ENCODE assay signal across 22 cellular contexts in genomic region chr10:70369498-70370018, GRCh38. TPM values are rescaled to one million over a fixed set of nuclear protein-coding genes. Genes with fewer than 3 reads are reported as not detected.
DNase-seq lines count a peak whose midpoint lies in the region; ATAC-seq, FAIRE-seq and TF ChIP-seq lines count a peak whose summit lies in the region.
"Had no signal": no experiment of that assay in that cellular context is flagged by ENCODE, and none has a peak within 500 bp of the region (broad histone marks: within the 10 kb centered on the region; RNA-seq: fewer than 3 reads in every experiment).

No MANE protein-coding gene starts in this region.

- 75% methylated on average over 8 of the region's 8 CpGs for whole genome bisulfite sequencing in HUES64
- 65 to 89% (median 73%) methylated on average over 8 of the region's 8 CpGs for WGBS in psoas muscle, 3 donors
- WGBS in small intestine, 3 donors: 74 to 89% (median 85%) methylated on average over 7 to 8 of the region's 8 CpGs

- H3K27me3 ChIP-seq in Caco-2 (replicated peaks; ENCODE audit: control insufficient read depth, insufficient read depth, low read length): no peaks in the 10 kb centered on the region
- H3K27me3 ChIP-seq in HUES64 (ENCODE audit: insufficient read depth, low read length): no peaks in the 10 kb centered on the region
- no peaks in the 10 kb centered on the region for H3K27me3 ChIP-seq in psoas muscle (ENCODE audit: insufficient read depth in 3 of 3, low read length in 2 of 3)
- H3K27me3 ChIP-seq in small intestine (ENCODE audit: control insufficient read depth in 2 of 2, insufficient read depth in 2 of 2, low read length in 2 of 2): no peaks in the 10 kb centered on the region
- no peaks in the 10 kb centered on the region for H3K27me3 ChIP-seq in A673 (replicated peaks; ENCODE audit: insufficient read depth, low read depth, low read length, poor library complexity)
- H3K27me3 ChIP-seq: BLaER1 had no signal

- H3K4me3 ChIP-seq in Caco-2 (ENCODE audit: low read depth, low read length) (no peak overlapping the region), HUES64 (ENCODE audit: low read length) (no peak overlapping the region), psoas muscle (no peak overlapping the region), small intestine (ENCODE audit: low read depth in 1 of 2, low read length in 2 of 2) (no peak overlapping the region), A673 (ENCODE audit: low read depth, low read length, poor library complexity, severe bottlenecking) (no peak overlapping the region)
- H3K4me3 ChIP-seq: A549, BLaER1 had no signal

- FAIRE-seq in small intestine (lab: Jason Lieb, UNC): no peak
- FAIRE-seq: A549, D721Med, G401.6, GM12891, GM19239, H54, HTR-8/SVneo had no signal

- peak overlapping the region; percentile 42 for H3K4me3 Mint-ChIP-seq in Caco-2 (ENCODE audit: unreplicated experiment)
- H3K4me3 Mint-ChIP-seq in activated CD4-positive, alpha-beta T cell treated with anti-CD3 and anti-CD28 coated beads for 36 hours: no peak overlapping the region
- H3K4me3 Mint-ChIP-seq: CD14-positive monocyte; CD8-positive, alpha-beta T cell; HFFc6 had no signal

- CTCF ChIA-PET in Caco-2 (lab: Charles Lee) (interaction anchor here (0.6 to 7.1 kb wide), 6 partner anchors 18 to 258 kb away, joined by 3 to 284 read pairs (median 7); no protein-coding TSS in a partner anchor), A673 (lab: Charles Lee) (no interaction called here)
- CTCF ChIA-PET in activated CD4-positive, alpha-beta T cell treated with anti-CD3 and anti-CD28 coated beads for 36 hours (lab: Charles Lee): interaction anchor here (0.7 kb wide), 1 partner anchor 74 kb away, joined by 3 read pairs; no protein-coding TSS in a partner anchor

- no peak for TF ChIP-seq CTCF in Caco-2 (IDR thresholded peaks at IDR 0.05; ENCODE audit: insufficient read depth in 1 of 2, low read depth in 1 of 2, low read length in 1 of 2, severe bottlenecking in 1 of 2, unreplicated experiment in 1 of 2)
- no peak for TF ChIP-seq CTCF in psoas muscle (IDR thresholded peaks at IDR 0.05)
- TF ChIP-seq CTCF in A673 (conservative IDR thresholded peaks at IDR 0.05; ENCODE audit: low read depth, low read length): no peak

- H3K27ac Mint-ChIP-seq in Caco-2 (ENCODE audit: unreplicated experiment): peak overlapping the region; percentile 70
- no peak overlapping the region for H3K27ac Mint-ChIP-seq in activated CD4-positive, alpha-beta T cell treated with anti-CD3 and anti-CD28 coated beads for 36 hours
- H3K27ac Mint-ChIP-seq: CD14-positive monocyte; CD8-positive, alpha-beta T cell; HFFc6 had no signal

- peaks cover 14% of the 10 kb centered on the region for H3K4me1 Mint-ChIP-seq in Caco-2 (ENCODE audit: low read depth, unreplicated experiment)
- H3K4me1 Mint-ChIP-seq in activated CD4-positive, alpha-beta T cell treated with anti-CD3 and anti-CD28 coated beads for 36 hours: peaks cover 3% of the 10 kb centered on the region

- POLR2A ChIA-PET in Caco-2 (lab: Charles Lee): interaction anchor here (1.0 kb wide), 2 partner anchors 18 to 34 kb away, joined by 3 read pairs; partner anchors contain the start of gene EIF4EBP2
- POLR2A ChIA-PET in activated CD4-positive, alpha-beta T cell treated with anti-CD3 and anti-CD28 coated beads for 36 hours (lab: Charles Lee): no interaction called here
- POLR2A ChIA-PET in A673 (lab: Charles Lee; ENCODE audit: low non-redundant PET): no interaction called here

- no peaks in the 10 kb centered on the region; the same call in 1 of the 2 replicates for H3K36me3 ChIP-seq in Caco-2 (ENCODE audit: control insufficient read depth, insufficient read depth, low read length)
- no peaks in the 10 kb centered on the region for H3K36me3 ChIP-seq in HUES64 (ENCODE audit: insufficient read depth, low read length)
- H3K36me3 ChIP-seq in psoas muscle (ENCODE audit: insufficient read depth in 1 of 2, low read depth in 1 of 2): peaks cover 0 to 15% of the 10 kb centered on the region in 2 donors
- no peaks in the 10 kb centered on the region for H3K36me3 ChIP-seq in small intestine (ENCODE audit: control insufficient read depth in 2 of 2, insufficient read depth in 2 of 2, low read length in 2 of 2)
- H3K36me3 ChIP-seq in A673 (ENCODE audit: insufficient read depth, low read length, poor library complexity, severe bottlenecking): peaks cover 12% of the 10 kb centered on the region

- DNase-seq in Caco-2 (no peak), left lobe of liver (ENCODE audit: low spot score) (no peak), psoas muscle (no peak), small intestine (no peak), A673 (ENCODE audit: low spot score) (no peak), RKO (ENCODE audit: low spot score) (no peak)
- no peak for DNase-seq in activated CD4-positive, alpha-beta T cell treated with anti-CD3 and anti-CD28 coated beads for 36 hours
- DNase-seq: CD8-positive, alpha-beta T cell; HFFc6 had no signal

- H3K27me3 Mint-ChIP-seq in Caco-2 (ENCODE audit: insufficient read depth, unreplicated experiment): no peaks in the 10 kb centered on the region
- no peaks in the 10 kb centered on the region for H3K27me3 Mint-ChIP-seq in activated CD4-positive, alpha-beta T cell treated with anti-CD3 and anti-CD28 coated beads for 36 hours

- ATAC-seq in left lobe of liver (peak; percentile 50), psoas muscle (no peak)
- ATAC-seq in activated CD4-positive, alpha-beta T cell treated with anti-CD3 and anti-CD28 coated beads for 36 hours: no peak
- ATAC-seq: A549; CD8-positive, alpha-beta T cell; HCT116 had no signal

- BruUV-seq in Caco-2 (replicated peaks; lab: Mats Ljungman, UMichigan): no TSS peak
- BruUV-seq in A673 (replicated peaks; lab: Mats Ljungman, UMichigan): no TSS peak

- H3K9me3 Mint-ChIP-seq in Caco-2 (ENCODE audit: unreplicated experiment): no peaks in the 10 kb centered on the region
- no peaks in the 10 kb centered on the region for H3K9me3 Mint-ChIP-seq in activated CD4-positive, alpha-beta T cell treated with anti-CD3 and anti-CD28 coated beads for 36 hours (ENCODE audit: low read depth)
- H3K9me3 Mint-ChIP-seq: CD8-positive, alpha-beta T cell; HFFc6 had no signal

- peaks cover 18% of the 10 kb centered on the region for H3K4me1 ChIP-seq in Caco-2
- peaks cover 9% of the 10 kb centered on the region; the same call in 1 of the 2 replicates for H3K4me1 ChIP-seq in HUES64 (ENCODE audit: insufficient read depth, low read length)
- H3K4me1 ChIP-seq in psoas muscle: peaks cover 12% of the 10 kb centered on the region
- H3K4me1 ChIP-seq in small intestine (ENCODE audit: control insufficient read depth in 2 of 2, insufficient read depth in 1 of 2, low read depth in 1 of 2, low read length in 1 of 2): no peaks in the 10 kb centered on the region
- H3K4me1 ChIP-seq in A673 (ENCODE audit: insufficient read depth, low read length, poor library complexity, severe bottlenecking): peaks cover 3% of the 10 kb centered on the region

- intact Hi-C loops in Caco-2 (cut with micrococcal nuclease; ENCODE audit: unreplicated experiment): no loop called here
- intact Hi-C loops in psoas muscle (cut with DNase I): no loop called here
- intact Hi-C loops in activated CD4-positive, alpha-beta T cell treated with anti-CD3 and anti-CD28 coated beads for 36 hours (cut with DNase I, micrococcal nuclease): loop anchor here in 1 of 2 experiments (10.0 kb wide), 1 partner anchor 225 kb away; the partner anchor contains the start of gene TYSND1
- intact Hi-C loops in A673 (cut with micrococcal nuclease; ENCODE audit: unreplicated experiment): loop anchor here (10.0 kb wide), 1 partner anchor 435 kb away; no protein-coding TSS in a partner anchor

- H3K27ac ChIP-seq in HUES64 (ENCODE audit: low read depth, low read length) (peak overlapping the region; percentile 59; the same call in 1 of the 2 replicates), psoas muscle (peak overlapping the region; percentile 54), small intestine (ENCODE audit: low read depth in 1 of 2, low read length in 1 of 2) (no peak overlapping the region), A673 (ENCODE audit: low read depth, low read length, poor library complexity, severe bottlenecking) (no peak overlapping the region)
- H3K27ac ChIP-seq: 22Rv1, BLaER1, HL-60 had no signal

- no peaks in the 10 kb centered on the region for H3K9me3 ChIP-seq in Caco-2
- H3K9me3 ChIP-seq in HUES64 (ENCODE audit: insufficient read depth, low read depth, low read length): no peaks in the 10 kb centered on the region
- no peaks in the 10 kb centered on the region for H3K9me3 ChIP-seq in psoas muscle
- H3K9me3 ChIP-seq in small intestine (ENCODE audit: control insufficient read depth, low read depth): no peaks in the 10 kb centered on the region
- H3K9me3 ChIP-seq in A673 (ENCODE audit: low read depth, low read length, poor library complexity, severe bottlenecking): no peaks in the 10 kb centered on the region
- H3K9me3 ChIP-seq: A549, BLaER1 had no signal

- no peak overlapping the region for H3K9ac ChIP-seq in HUES64 (ENCODE audit: low read depth, low read length)
- H3K9ac ChIP-seq: BLaER1 had no signal

- peaks cover 11% of the 10 kb centered on the region for H3K36me3 Mint-ChIP-seq in Caco-2 (ENCODE audit: insufficient read depth, unreplicated experiment)
- H3K36me3 Mint-ChIP-seq in activated CD4-positive, alpha-beta T cell treated with anti-CD3 and anti-CD28 coated beads for 36 hours (ENCODE audit: low read depth): no peaks in the 10 kb centered on the region

RNA-seq across cellular contexts. Expression of gene LRRC20, which starts 12.9 kb away (rescaled TPM):
- total RNA-seq in Caco-2 (2022): 27.1 and 28.1 TPM in 2 replicates
- polyA plus RNA-seq in HUES64 (2013, experiment 1 of 2): 17.0 TPM
- polyA plus RNA-seq in HUES64 (2013, experiment 2 of 2): 30.9 TPM
- 16.6 TPM for total RNA-seq in left lobe of liver
- 100 to 1,000 TPM in 3 of 4 donors, 10 to 100 TPM in 1; 66.1 to 143 (median 140) TPM for total RNA-seq in psoas muscle
- polyA plus RNA-seq in psoas muscle: 100 to 1,000 TPM in 1 of 3 donors, 10 to 100 TPM in 2; 26.4 to 153 (median 67.2) TPM
- 10 to 100 TPM in 1 of 3 donors, 1 to 10 TPM in 1, under 1 TPM in 1; 0.89 to 10.9 (median 1.4) TPM for polyA plus RNA-seq in small intestine
- total RNA-seq in activated CD4-positive, alpha-beta T cell treated with anti-CD3 and anti-CD28 coated beads for 36 hours: 10 to 100 TPM; 12.8 to 15.9 TPM
- 18.3 and 27.3 TPM in 2 replicates for total RNA-seq in A673 (2021)

RNA-seq across cellular contexts. Expression of gene EIF4EBP2, which starts 34.4 kb away (rescaled TPM):
- total RNA-seq in Caco-2 (2022) (166 and 168 TPM in 2 replicates), left lobe of liver (59.2 TPM), psoas muscle (10 to 100 TPM; 41.3 to 75.0 (median 62.0) TPM), A673 (2021) (89.3 and 91.9 TPM in 2 replicates)
- 84.4 TPM for polyA plus RNA-seq in HUES64 (2013, experiment 1 of 2)
- polyA plus RNA-seq in HUES64 (2013, experiment 2 of 2): 92.2 TPM
- polyA plus RNA-seq in psoas muscle (10 to 100 TPM; 13.0 to 76.6 (median 33.8) TPM), small intestine (10 to 100 TPM; 30.2 to 63.3 (median 60.3) TPM)
- 10 to 100 TPM; 24.4 to 27.7 TPM for total RNA-seq in activated CD4-positive, alpha-beta T cell treated with anti-CD3 and anti-CD28 coated beads for 36 hours

Comparison
In these comparisons a context has a peak if more than half of its experiments do, and no peak if none do; other contexts are left out.
1. H3K27ac ChIP-seq: peak in HUES64 (single experiment) and psoas muscle (single experiment); none in small intestine (0 of 2) and A673 (single experiment).